1 cellular context compared by ENCODE assay signal in the genomic region with DNA sequence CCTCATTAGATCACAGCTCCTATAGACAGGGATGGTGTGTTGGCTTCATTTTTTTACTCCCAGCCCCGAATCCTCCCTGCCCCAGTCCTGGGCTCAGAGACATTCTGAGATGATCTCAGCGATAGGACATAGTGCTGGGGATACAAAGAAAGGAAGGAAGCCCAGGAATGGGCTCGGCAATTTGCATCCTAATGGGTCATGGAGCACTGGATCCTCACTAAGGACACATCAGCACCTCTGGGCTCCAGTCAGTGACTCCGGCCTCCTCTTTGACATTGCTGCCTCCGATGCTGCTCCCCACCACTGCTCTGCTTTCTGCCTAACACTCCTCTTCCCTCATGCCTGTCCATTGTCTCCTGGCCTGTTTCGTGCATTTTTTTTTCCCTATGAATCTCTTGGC.
A peak's percentile ranks its signal among the peaks of the same experiment; 100 is the strongest.
TF ChIP-seq lines count a peak whose summit lies in the region.

No MANE protein-coding gene starts in this region.

TF ChIP-seq in GM23338, 12 proteins besides CTCF, POLR2A, EP300 and RAD21 (continued from another document):
- TF ChIP-seq, protein P1, sequence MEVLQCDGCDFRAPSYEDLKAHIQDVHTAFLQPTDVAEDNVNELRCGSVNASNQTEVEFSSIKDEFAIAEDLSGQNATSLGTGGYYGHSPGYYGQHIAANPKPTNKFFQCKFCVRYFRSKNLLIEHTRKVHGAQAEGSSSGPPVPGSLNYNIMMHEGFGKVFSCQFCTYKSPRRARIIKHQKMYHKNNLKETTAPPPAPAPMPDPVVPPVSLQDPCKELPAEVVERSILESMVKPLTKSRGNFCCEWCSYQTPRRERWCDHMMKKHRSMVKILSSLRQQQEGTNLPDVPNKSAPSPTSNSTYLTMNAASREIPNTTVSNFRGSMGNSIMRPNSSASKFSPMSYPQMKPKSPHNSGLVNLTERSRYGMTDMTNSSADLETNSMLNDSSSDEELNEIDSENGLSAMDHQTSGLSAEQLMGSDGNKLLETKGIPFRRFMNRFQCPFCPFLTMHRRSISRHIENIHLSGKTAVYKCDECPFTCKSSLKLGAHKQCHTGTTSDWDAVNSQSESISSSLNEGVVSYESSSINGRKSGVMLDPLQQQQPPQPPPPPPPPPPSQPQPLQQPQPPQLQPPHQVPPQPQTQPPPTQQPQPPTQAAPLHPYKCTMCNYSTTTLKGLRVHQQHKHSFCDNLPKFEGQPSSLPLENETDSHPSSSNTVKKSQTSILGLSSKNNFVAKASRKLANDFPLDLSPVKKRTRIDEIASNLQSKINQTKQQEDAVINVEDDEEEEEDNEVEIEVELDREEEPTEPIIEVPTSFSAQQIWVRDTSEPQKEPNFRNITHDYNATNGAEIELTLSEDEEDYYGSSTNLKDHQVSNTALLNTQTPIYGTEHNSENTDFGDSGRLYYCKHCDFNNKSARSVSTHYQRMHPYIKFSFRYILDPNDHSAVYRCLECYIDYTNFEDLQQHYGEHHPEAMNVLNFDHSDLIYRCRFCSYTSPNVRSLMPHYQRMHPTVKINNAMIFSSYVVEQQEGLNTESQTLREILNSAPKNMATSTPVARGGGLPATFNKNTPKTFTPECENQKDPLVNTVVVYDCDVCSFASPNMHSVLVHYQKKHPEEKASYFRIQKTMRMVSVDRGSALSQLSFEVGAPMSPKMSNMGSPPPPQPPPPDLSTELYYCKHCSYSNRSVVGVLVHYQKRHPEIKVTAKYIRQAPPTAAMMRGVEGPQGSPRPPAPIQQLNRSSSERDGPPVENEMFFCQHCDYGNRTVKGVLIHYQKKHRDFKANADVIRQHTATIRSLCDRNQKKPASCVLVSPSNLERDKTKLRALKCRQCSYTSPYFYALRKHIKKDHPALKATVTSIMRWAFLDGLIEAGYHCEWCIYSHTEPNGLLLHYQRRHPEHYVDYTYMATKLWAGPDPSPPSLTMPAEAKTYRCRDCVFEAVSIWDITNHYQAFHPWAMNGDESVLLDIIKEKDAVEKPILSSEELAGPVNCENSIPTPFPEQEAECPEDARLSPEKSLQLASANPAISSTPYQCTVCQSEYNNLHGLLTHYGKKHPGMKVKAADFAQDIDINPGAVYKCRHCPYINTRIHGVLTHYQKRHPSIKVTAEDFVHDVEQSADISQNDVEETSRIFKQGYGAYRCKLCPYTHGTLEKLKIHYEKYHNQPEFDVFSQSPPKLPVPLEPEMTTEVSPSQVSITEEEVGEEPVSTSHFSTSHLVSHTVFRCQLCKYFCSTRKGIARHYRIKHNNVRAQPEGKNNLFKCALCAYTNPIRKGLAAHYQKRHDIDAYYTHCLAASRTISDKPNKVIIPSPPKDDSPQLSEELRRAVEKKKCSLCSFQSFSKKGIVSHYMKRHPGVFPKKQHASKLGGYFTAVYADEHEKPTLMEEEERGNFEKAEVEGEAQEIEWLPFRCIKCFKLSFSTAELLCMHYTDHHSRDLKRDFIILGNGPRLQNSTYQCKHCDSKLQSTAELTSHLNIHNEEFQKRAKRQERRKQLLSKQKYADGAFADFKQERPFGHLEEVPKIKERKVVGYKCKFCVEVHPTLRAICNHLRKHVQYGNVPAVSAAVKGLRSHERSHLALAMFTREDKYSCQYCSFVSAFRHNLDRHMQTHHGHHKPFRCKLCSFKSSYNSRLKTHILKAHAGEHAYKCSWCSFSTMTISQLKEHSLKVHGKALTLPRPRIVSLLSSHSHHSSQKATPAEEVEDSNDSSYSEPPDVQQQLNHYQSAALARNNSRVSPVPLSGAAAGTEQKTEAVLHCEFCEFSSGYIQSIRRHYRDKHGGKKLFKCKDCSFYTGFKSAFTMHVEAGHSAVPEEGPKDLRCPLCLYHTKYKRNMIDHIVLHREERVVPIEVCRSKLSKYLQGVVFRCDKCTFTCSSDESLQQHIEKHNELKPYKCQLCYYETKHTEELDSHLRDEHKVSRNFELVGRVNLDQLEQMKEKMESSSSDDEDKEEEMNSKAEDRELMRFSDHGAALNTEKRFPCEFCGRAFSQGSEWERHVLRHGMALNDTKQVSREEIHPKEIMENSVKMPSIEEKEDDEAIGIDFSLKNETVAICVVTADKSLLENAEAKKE (CRISPR knock-in tag; IDR thresholded peaks at IDR 0.05): 0 out of 2 replicates have a peak, but pooled peaks have one; percentile 30
- 0 out of 2 replicates have a peak, but pooled peaks have one; percentile 40 for TF ChIP-seq ZNF114 (CRISPR knock-in tag; IDR thresholded peaks at IDR 0.05)
- TF ChIP-seq, protein P2, sequence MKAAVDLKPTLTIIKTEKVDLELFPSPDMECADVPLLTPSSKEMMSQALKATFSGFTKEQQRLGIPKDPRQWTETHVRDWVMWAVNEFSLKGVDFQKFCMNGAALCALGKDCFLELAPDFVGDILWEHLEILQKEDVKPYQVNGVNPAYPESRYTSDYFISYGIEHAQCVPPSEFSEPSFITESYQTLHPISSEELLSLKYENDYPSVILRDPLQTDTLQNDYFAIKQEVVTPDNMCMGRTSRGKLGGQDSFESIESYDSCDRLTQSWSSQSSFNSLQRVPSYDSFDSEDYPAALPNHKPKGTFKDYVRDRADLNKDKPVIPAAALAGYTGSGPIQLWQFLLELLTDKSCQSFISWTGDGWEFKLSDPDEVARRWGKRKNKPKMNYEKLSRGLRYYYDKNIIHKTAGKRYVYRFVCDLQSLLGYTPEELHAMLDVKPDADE (IDR thresholded peaks at IDR 0.05): no peak
- no peak for TF ChIP-seq POLR2AphosphoS5 (IDR thresholded peaks at IDR 0.05; ENCODE audit: low read depth)
